28 cellular contexts compared by ENCODE assay signal in genomic region chr10:78720091-78720490, GRCh38.
DNase-seq lines count a peak whose midpoint lies in the region; ATAC-seq, FAIRE-seq and TF ChIP-seq lines count a peak whose summit lies in the region.
"Had no signal": no experiment of that assay in that cellular context is flagged by ENCODE, and none has a peak within 500 bp of the region (broad histone marks: within the 10 kb centered on the region; RNA-seq: fewer than 3 reads in every experiment).

No MANE protein-coding gene starts in this region.

- in situ Hi-C loops in HepG2 (cut with HindIII; ENCODE audit: extremely low pct_ligation_motif_present, low pct_unique_long_range_greater_than_20kb), result no loop called here

- H3K79me2 ChIP-seq in H9 (ENCODE audit: insufficient read depth, low read length) (no peaks in the 10 kb centered on the region), HepG2 (ENCODE audit: insufficient read depth, low read length) (no peaks in the 10 kb centered on the region)

- H3K36me3 ChIP-seq in neuronal stem cell (replicated peaks in 1 of 2; ENCODE audit: control insufficient read depth in 2 of 2, insufficient read depth in 2 of 2, low read length in 2 of 2), result no peaks in the 10 kb centered on the region
- no peaks in the 10 kb centered on the region for H3K36me3 ChIP-seq in HepG2 (replicated peaks in 1 of 2; ENCODE audit: control insufficient read depth in 1 of 2, insufficient read depth in 2 of 2, low read length in 2 of 2)
- H3K36me3 ChIP-seq: BE2C, BLaER1 had no signal

- no peak overlapping the region for H2AFZ ChIP-seq in H9 (ENCODE audit: low read length)
- no peak overlapping the region for H2AFZ ChIP-seq in neuronal stem cell (ENCODE audit: low read length)
- no peak overlapping the region for H2AFZ ChIP-seq in HepG2 (ENCODE audit: low read length)

- no peak for TF ChIP-seq RAD21 in HepG2 (CRISPR knock-in tag; IDR thresholded peaks at IDR 0.05)

- H3K4me3 ChIP-seq in coronary artery (no peak overlapping the region), neuronal stem cell (ENCODE audit: low read length in 2 of 2) (no peak overlapping the region), HepG2 (replicated peaks in 1 of 3; ENCODE audit: insufficient read depth in 1 of 3, low read depth in 2 of 3, low read length in 3 of 3) (no peak overlapping the region)
- H3K4me3 ChIP-seq: BLaER1, GM12878 had no signal

- H3K14ac ChIP-seq in H9 (ENCODE audit: insufficient read depth, low read length) (0 out of 2 replicates have a peak overlapping the region, but pooled peaks have one; percentile 49), neuronal stem cell (ENCODE audit: low read length) (no peak overlapping the region)

- no peak overlapping the region for H3K4me3 Mint-ChIP-seq in H9
- H3K4me3 Mint-ChIP-seq: CD14-positive monocyte; CD4-positive, alpha-beta memory T cell; CD4-positive, CD25-positive, alpha-beta regulatory T cell; CD8-positive, alpha-beta memory T cell had no signal

- no peaks in the 10 kb centered on the region for H3K36me3 Mint-ChIP-seq in H9 (ENCODE audit: insufficient read depth in 1 of 3, low read depth in 3 of 3)
- H3K36me3 Mint-ChIP-seq: CD14-positive monocyte; CD4-positive, alpha-beta memory T cell; CD4-positive, CD25-positive, alpha-beta regulatory T cell; CD8-positive, alpha-beta memory T cell had no signal

- H2BK120ac ChIP-seq in H9 (ENCODE audit: low read depth, low read length, poor library complexity, severe bottlenecking) (no peak overlapping the region), neuronal stem cell (ENCODE audit: low read depth, low read length) (no peak overlapping the region)

- H2AK5ac ChIP-seq in H9 (ENCODE audit: insufficient read length, low read length) (no peak overlapping the region), neuronal stem cell (ENCODE audit: low read depth, low read length) (peak overlapping the region; percentile 51)

- H3K27ac ChIP-seq in H9 (ENCODE audit: insufficient read length, low read depth, low read length), result no peak overlapping the region
- no peak overlapping the region for H3K27ac ChIP-seq in coronary artery
- no peak overlapping the region for H3K27ac ChIP-seq in neuronal stem cell (replicated peaks; ENCODE audit: low read length)
- H3K27ac ChIP-seq in HepG2 (ENCODE audit: extremely low read length, insufficient read depth, low read length), result no peak overlapping the region
- H3K27ac ChIP-seq: BLaER1 had no signal

- peaks cover 12% of the 10 kb centered on the region for H3K27me3 Mint-ChIP-seq in H9 (ENCODE audit: low read depth)

- no peak overlapping the region for H2BK12ac ChIP-seq in H9 (ENCODE audit: insufficient read length, low read depth, low read length)
- no peak overlapping the region for H2BK12ac ChIP-seq in neuronal stem cell (ENCODE audit: low read length)

- H3K4ac ChIP-seq in H9 (ENCODE audit: low read depth, low read length) (no peak overlapping the region), neuronal stem cell (ENCODE audit: low read length) (no peak overlapping the region)

- TF ChIP-seq CTCF in H9 (conservative IDR thresholded peaks at IDR 0.05) (no peak), coronary artery (IDR thresholded peaks at IDR 0.05) (no peak), HepG2 (CRISPR knock-in tag; IDR thresholded peaks at IDR 0.05) (no peak)

- CTCF ChIA-PET in HepG2 (lab: Yijun Ruan, JAX; ENCODE audit: low intra/inter-chr PET ratio, low total read pairs), result no interaction called here

- H3K23ac ChIP-seq in H9 (ENCODE audit: insufficient read length, low read depth, low read length) (no peak overlapping the region), neuronal stem cell (ENCODE audit: low read depth, low read length, poor library complexity) (no peak overlapping the region)

- peaks cover 9 to 14% of the 10 kb centered on the region in 2 experiments for H3K4me1 Mint-ChIP-seq in H9
- H3K4me1 Mint-ChIP-seq: CD14-positive monocyte; CD4-positive, alpha-beta memory T cell; CD4-positive, CD25-positive, alpha-beta regulatory T cell; CD8-positive, alpha-beta memory T cell had no signal

- BruUV-seq in HepG2 (replicated peaks; lab: Mats Ljungman, UMichigan), result no TSS peak

- H3K9ac ChIP-seq in H9 (ENCODE audit: extremely low read depth, insufficient read length, low read length) (no peak overlapping the region), neuronal stem cell (ENCODE audit: low read depth, low read length, poor library complexity) (no peak overlapping the region), HepG2 (ENCODE audit: insufficient read depth, low read depth, low read length) (no peak overlapping the region)
- H3K9ac ChIP-seq: BLaER1 had no signal

- no CpG with 5 or more reads among the region's 6 CpGs for WGBS in H9 (ENCODE audit: extremely low coverage, insufficient read length, low lambda C conversion rate)
- no CpG with 5 or more reads among the region's 6 CpGs for WGBS in neuronal stem cell (ENCODE audit: extremely low coverage in 2 of 2, insufficient read length in 2 of 2, insufficient replicate concordance in 1 of 2), 2 donors
- WGBS in HepG2 (ENCODE audit: low lambda C conversion rate), result 4% methylated on average over 5 of the region's 6 CpGs

- H4K8ac ChIP-seq in H9 (replicated peaks; ENCODE audit: insufficient read length, low read depth, low read length) (no peak overlapping the region), neuronal stem cell (ENCODE audit: low read depth, low read length) (no peak overlapping the region)

- no peak overlapping the region for H3K56ac ChIP-seq in H9 (ENCODE audit: insufficient read length, low read depth, low read length)

- no peak overlapping the region for H3K27ac Mint-ChIP-seq in H9
- H3K27ac Mint-ChIP-seq: CD14-positive monocyte; CD4-positive, alpha-beta memory T cell; CD4-positive, CD25-positive, alpha-beta regulatory T cell; CD8-positive, alpha-beta memory T cell had no signal

- H3K18ac ChIP-seq in H9 (ENCODE audit: insufficient read length, low read depth, low read length) (no peak overlapping the region), neuronal stem cell (ENCODE audit: low read length) (peak overlapping the region; percentile 36)

- TF ChIP-seq POLR2A in HepG2 (IDR thresholded peaks at IDR 0.05; ENCODE audit: insufficient read depth in 1 of 2, low read depth in 2 of 2, low read length in 2 of 2), result no peak

- POLR2A ChIA-PET in HepG2 (lab: Yijun Ruan, JAX), result no interaction called here

- no peaks in the 10 kb centered on the region for H3K9me3 ChIP-seq in H9 (ENCODE audit: control insufficient read depth, low read depth, low read length)
- peaks cover 0 to 6% of the 10 kb centered on the region in 2 donors for H3K9me3 ChIP-seq in neuronal stem cell (replicated peaks in 1 of 2; ENCODE audit: control insufficient read depth in 2 of 2, insufficient read depth in 1 of 2, low read depth in 1 of 2, low read length in 2 of 2)
- no peaks in the 10 kb centered on the region for H3K9me3 ChIP-seq in HepG2 (ENCODE audit: low read length)
- H3K9me3 ChIP-seq: BE2C, BLaER1 had no signal

- FAIRE-seq in HepG2 (lab: Jason Lieb, UNC), result no peak
- FAIRE-seq: A204.1, GM12878, GM12892, GM18507 had no signal

- no peak overlapping the region for H2BK20ac ChIP-seq in H9 (ENCODE audit: low read depth, low read length, poor library complexity, severe bottlenecking)

- H3K79me1 ChIP-seq in H9 (ENCODE audit: insufficient read depth, low read depth, low read length, poor library complexity, severe bottlenecking) (no peaks in the 10 kb centered on the region), neuronal stem cell (ENCODE audit: low read depth, low read length) (no peaks in the 10 kb centered on the region)

- no peaks in the 10 kb centered on the region; the same call in 1 of the 2 replicates for H3K27me3 ChIP-seq in H9 (ENCODE audit: insufficient read depth, low read length)
- H3K27me3 ChIP-seq in neuronal stem cell (ENCODE audit: control insufficient read depth in 3 of 3, insufficient read depth in 3 of 3, low read depth in 1 of 3, low read length in 3 of 3), result peaks cover 0 to 10% (median 0%) of the 10 kb centered on the region in 3 experiments
- no peaks in the 10 kb centered on the region; a peak in 2 of 5 replicates for H3K27me3 ChIP-seq in HepG2 (ENCODE audit: control insufficient read depth in 1 of 2, insufficient read depth in 2 of 2, low read length in 2 of 2)
- H3K27me3 ChIP-seq: BE2C, BLaER1 had no signal

- H3K23me2 ChIP-seq in H9 (ENCODE audit: insufficient read length, low read depth, low read length, poor library complexity, severe bottlenecking), result no peaks in the 10 kb centered on the region

- H2BK5ac ChIP-seq in H9 (ENCODE audit: insufficient read length, low read length) (no peak overlapping the region), neuronal stem cell (ENCODE audit: low read length) (no peak overlapping the region)

- H3K4me1 ChIP-seq in H9 (ENCODE audit: insufficient read depth, low read length) (0 out of 2 replicates have a peak, but pooled peaks cover 4% of the 10 kb centered on the region), neuronal stem cell (ENCODE audit: control insufficient read depth in 2 of 2, insufficient read depth in 1 of 2, low read depth in 1 of 2, low read length in 2 of 2) (no peaks in the 10 kb centered on the region), HepG2 (ENCODE audit: insufficient read depth, low read length) (no peaks in the 10 kb centered on the region)
- H3K4me1 ChIP-seq: BE2C had no signal

- H2BK15ac ChIP-seq in H9 (ENCODE audit: low read depth, low read length) (no peak overlapping the region), neuronal stem cell (ENCODE audit: low read length) (no peak overlapping the region)

- no peaks in the 10 kb centered on the region; a peak in 1 of 5 replicates for H3K9me3 Mint-ChIP-seq in H9
- H3K9me3 Mint-ChIP-seq: CD4-positive, alpha-beta memory T cell; CD4-positive, CD25-positive, alpha-beta regulatory T cell had no signal

- no peak overlapping the region for H3T11ph ChIP-seq in H9 (ENCODE audit: low read length)

- H3K4me2 ChIP-seq in H9 (ENCODE audit: insufficient read depth, insufficient read length, low read length) (no peak overlapping the region), neuronal stem cell (ENCODE audit: insufficient read depth, low read length, poor library complexity, severe bottlenecking) (no peak overlapping the region), HepG2 (ENCODE audit: low read depth, low read length) (no peak overlapping the region)
- H3K4me2 ChIP-seq: BLaER1 had no signal

- H4K91ac ChIP-seq in H9 (ENCODE audit: insufficient read length, low read depth, low read length), result no peak overlapping the region
- no peak overlapping the region for H4K91ac ChIP-seq in neuronal stem cell (ENCODE audit: low read depth, low read length, poor library complexity)

- no peak for ATAC-seq in left lobe of liver
- no peak for ATAC-seq in HepG2
- ATAC-seq: GM12878 had no signal

- H4K20me1 ChIP-seq in H9 (ENCODE audit: control insufficient read depth, insufficient read depth, insufficient read length), result no peaks in the 10 kb centered on the region
- H4K20me1 ChIP-seq in HepG2 (ENCODE audit: insufficient read depth, low read length), result no peaks in the 10 kb centered on the region
- H4K20me1 ChIP-seq: BLaER1 had no signal

- TF ChIP-seq EP300 in HepG2 (IDR thresholded peaks at IDR 0.05; ENCODE audit: low read depth in 2 of 2, low read length in 2 of 2), result no peak
- TF ChIP-seq EP300 in HepG2 (CRISPR knock-in tag; IDR thresholded peaks at IDR 0.05; ENCODE audit: borderline replicate concordance), result no peak

- DNase-seq in H9 (no peak), coronary artery (ENCODE audit: low spot score) (peak; percentile 54), left lobe of liver (ENCODE audit: low spot score) (peak; percentile 26), neuronal stem cell (ENCODE audit: low spot score) (no peak), retina (no peak), iPS-NIHi7 (ENCODE audit: extremely low spot score) (no peak), HepG2 (ENCODE audit: low spot score) (no peak)
- DNase-seq: 8988T; ACHN; BE2C; C1 segment of cervical spinal cord; CD4-positive, alpha-beta memory T cell; CD4-positive, CD25-positive, alpha-beta regulatory T cell; CD8-positive, alpha-beta memory T cell; COR-L47; DMS 273 treated with DMSO at 0.1 percent for 48 hours; DMS153; DMS53; DMS79; DND-41; EL; GDM1 had no signal

- no peak overlapping the region for H4K5ac ChIP-seq in H9 (ENCODE audit: insufficient read length, low read depth, low read length)

- intact Hi-C loops in HepG2 (cut with micrococcal nuclease; ENCODE audit: unreplicated experiment), result no loop called here

Comparison
In these comparisons a context has a peak if more than half of its experiments do, and no peak if none do; other contexts are left out.
1. DNase-seq: peak in coronary artery (single experiment) and left lobe of liver (single experiment); none in H9 (single experiment), neuronal stem cell (single experiment), retina (single experiment), iPS-NIHi7 (single experiment) and HepG2 (single experiment).